Comparison of ENCODE assay signal across 10 cellular contexts in genomic region chr7:2530968-2531797, GRCh38. TPM values are rescaled to one million over a fixed set of nuclear protein-coding genes. Genes with fewer than 3 reads are reported as not detected.
A peak's percentile ranks its signal among the peaks of the same experiment; 100 is the strongest.
DNase-seq lines count a peak whose midpoint lies in the region; ATAC-seq and TF ChIP-seq lines count a peak whose summit lies in the region.
"Not testable (repeated sequence)": the region's sequence is repeated elsewhere in the genome, so short reads cannot be mapped to it uniquely, and the experiment has no call there.
"Had no signal": no experiment of that assay in that cellular context is flagged by ENCODE, and none has a peak within 500 bp of the region (broad histone marks: within the 10 kb centered on the region; RNA-seq: fewer than 3 reads in every experiment).

No MANE protein-coding gene starts in this region.

- H3K4me1 ChIP-seq in BLaER1 treated with 17β-estradiol and CSF1 and Interleukin-3, amounts not matched to agents 10 nM and 100 nM: peaks cover 50 to 62% (median 55%) of the 10 kb centered on the region in 10 experiments
- not testable (repeated sequence) for H3K4me1 ChIP-seq in HUES64 (ENCODE audit: insufficient read depth, low read length)
- H3K4me1 ChIP-seq in Peyer's patch: peaks cover 9 to 57% (median 45%) of the 10 kb centered on the region in 4 donors

- H3K27ac Mint-ChIP-seq in activated T-cell treated with anti-CD3 and anti-CD28 coated beads, Interleukin-2, amount 50 U/mL, for 24 hours: peak overlapping the region; percentile 97
- peak overlapping the region; percentile 94 for H3K27ac Mint-ChIP-seq in central memory CD8-positive, alpha-beta T cell (ENCODE audit: low read depth)
- H3K27ac Mint-ChIP-seq in naive B cell: peak overlapping the region; percentile 93 to 100 (median 98)
- H3K27ac Mint-ChIP-seq in stimulated activated effector memory CD8-positive, alpha-beta T cell treated with anti-CD3 and anti-CD28 coated beads, Interleukin-12 subunit alpha, Interleukin-12 subunit beta, amount 100 ng/mL, for 72 hours: peak overlapping the region; percentile 97

- H3K27me3 Mint-ChIP-seq in activated T-cell treated with anti-CD3 and anti-CD28 coated beads, Interleukin-2, amount 50 U/mL, for 24 hours; central memory CD8-positive, alpha-beta T cell; naive B cell: not testable (repeated sequence)

- not testable (repeated sequence) for TF ChIP-seq POLR2A in Peyer's patch (IDR thresholded peaks at IDR 0.05)

- H3K9me3 Mint-ChIP-seq in activated T-cell treated with anti-CD3 and anti-CD28 coated beads, Interleukin-2, amount 50 U/mL, for 24 hours; central memory CD8-positive, alpha-beta T cell; naive B cell; stimulated activated effector memory CD8-positive, alpha-beta T cell treated with anti-CD3 and anti-CD28 coated beads, Interleukin-12 subunit alpha, Interleukin-12 subunit beta, amount 100 ng/mL, for 72 hours: not testable (repeated sequence)

- H3K27me3 ChIP-seq in BLaER1 treated with 17β-estradiol and CSF1 and Interleukin-3, amounts not matched to agents 10 nM and 100 nM; HUES64 (ENCODE audit: insufficient read depth, low read length); Peyer's patch: not testable (repeated sequence)

- H3K27ac ChIP-seq in BLaER1 treated with 17β-estradiol and CSF1 and Interleukin-3, amounts not matched to agents 10 nM and 100 nM: peak overlapping the region; percentile 73 to 98 (median 92); a peak in 21 of 22 replicates
- H3K27ac ChIP-seq in HUES64 (ENCODE audit: low read depth, low read length) (peak overlapping the region; percentile 33; the same call in 1 of the 2 replicates), Peyer's patch (peak overlapping the region; percentile 81 to 99 (median 93))

- H3K4me2 ChIP-seq in BLaER1 treated with 17β-estradiol and CSF1 and Interleukin-3, amounts not matched to agents 10 nM and 100 nM: peak overlapping the region; percentile 85 to 100 (median 97)

- H3K9ac ChIP-seq in BLaER1 treated with 17β-estradiol and CSF1 and Interleukin-3, amounts not matched to agents 10 nM and 100 nM: peak overlapping the region; percentile 73 to 90 (median 82); a peak in 21 of 22 replicates
- peak overlapping the region; percentile 38; the same call in 1 of the 2 replicates for H3K9ac ChIP-seq in HUES64 (ENCODE audit: low read depth, low read length)

- peaks cover 14 to 23% (median 16%) of the 10 kb centered on the region in 11 experiments for H3K36me3 ChIP-seq in BLaER1 treated with 17β-estradiol and CSF1 and Interleukin-3, amounts not matched to agents 10 nM and 100 nM
- H3K36me3 ChIP-seq in HUES64 (ENCODE audit: insufficient read depth, low read length) (peaks cover 25% of the 10 kb centered on the region), Peyer's patch (peaks cover 0 to 18% (median 0%) of the 10 kb centered on the region in 3 donors)

- H3K9me3 ChIP-seq in BLaER1 treated with 17β-estradiol and CSF1 and Interleukin-3, amounts not matched to agents 10 nM and 100 nM (replicated peaks in 1 of 11); HUES64 (ENCODE audit: insufficient read depth, low read depth, low read length); Peyer's patch: not testable (repeated sequence)

- H3K4me3 Mint-ChIP-seq in activated T-cell treated with anti-CD3 and anti-CD28 coated beads, Interleukin-2, amount 50 U/mL, for 24 hours: peak overlapping the region; percentile 73
- H3K4me3 Mint-ChIP-seq in central memory CD8-positive, alpha-beta T cell: peak overlapping the region; percentile 81
- H3K4me3 Mint-ChIP-seq in naive B cell: peak overlapping the region; percentile 78 to 95 (median 88)
- peak overlapping the region; percentile 75 for H3K4me3 Mint-ChIP-seq in stimulated activated effector memory CD8-positive, alpha-beta T cell treated with anti-CD3 and anti-CD28 coated beads, Interleukin-12 subunit alpha, Interleukin-12 subunit beta, amount 100 ng/mL, for 72 hours

- 91% methylated on average over 41 of the region's 44 CpGs for WGBS in HUES64

- peaks cover 20% of the 10 kb centered on the region for H3K36me3 Mint-ChIP-seq in activated T-cell treated with anti-CD3 and anti-CD28 coated beads, Interleukin-2, amount 50 U/mL, for 24 hours (ENCODE audit: low read depth)
- not testable (repeated sequence) for H3K36me3 Mint-ChIP-seq in central memory CD8-positive, alpha-beta T cell (ENCODE audit: insufficient read depth); naive B cell
- H3K36me3 Mint-ChIP-seq in stimulated activated effector memory CD8-positive, alpha-beta T cell treated with anti-CD3 and anti-CD28 coated beads, Interleukin-12 subunit alpha, Interleukin-12 subunit beta, amount 100 ng/mL, for 72 hours: peaks cover 86% of the 10 kb centered on the region

- peak overlapping the region in 6 of 10 experiments; percentile 14 to 63 (median 30); a peak in 8 of 20 replicates for H3K4me3 ChIP-seq in BLaER1 treated with 17β-estradiol and CSF1 and Interleukin-3, amounts not matched to agents 10 nM and 100 nM
- not testable (repeated sequence) for H3K4me3 ChIP-seq in HUES64 (ENCODE audit: low read length); Peyer's patch

- DNase-seq in Peyer's patch; activated T-cell treated with anti-CD3 and anti-CD28 coated beads, Interleukin-2, amount 50 U/mL, for 24 hours; central memory CD8-positive, alpha-beta T cell (ENCODE audit: low spot score in 2 of 2); naive B cell; stimulated activated effector memory CD8-positive, alpha-beta T cell treated with anti-CD3 and anti-CD28 coated beads, Interleukin-12 subunit alpha, Interleukin-12 subunit beta, amount 100 ng/mL, for 72 hours (ENCODE audit: low spot score in 2 of 2): not testable (repeated sequence)
- DNase-seq in left cardiac atrium: peak; percentile 26

- peaks cover 47% of the 10 kb centered on the region for H3K4me1 Mint-ChIP-seq in activated T-cell treated with anti-CD3 and anti-CD28 coated beads, Interleukin-2, amount 50 U/mL, for 24 hours (ENCODE audit: low read depth)
- H3K4me1 Mint-ChIP-seq in central memory CD8-positive, alpha-beta T cell: peaks cover 37% of the 10 kb centered on the region
- H3K4me1 Mint-ChIP-seq in naive B cell: peaks cover 36 to 56% (median 53%) of the 10 kb centered on the region in 3 donors
- H3K4me1 Mint-ChIP-seq in stimulated activated effector memory CD8-positive, alpha-beta T cell treated with anti-CD3 and anti-CD28 coated beads, Interleukin-12 subunit alpha, Interleukin-12 subunit beta, amount 100 ng/mL, for 72 hours: peaks cover 52% of the 10 kb centered on the region

- not testable (repeated sequence) for TF ChIP-seq CTCF in Peyer's patch (IDR thresholded peaks at IDR 0.05)

- not testable (repeated sequence) for ATAC-seq in central memory CD8-positive, alpha-beta T cell (replicated peaks; ENCODE audit: extremely low read depth, poor library complexity, severe bottlenecking); naive B cell (ENCODE audit: low read depth in 2 of 2); stimulated activated effector memory CD8-positive, alpha-beta T cell treated with anti-CD3 and anti-CD28 coated beads, Interleukin-12 subunit alpha, Interleukin-12 subunit beta, amount 100 ng/mL, for 72 hours
- ATAC-seq in left cardiac atrium: peak in 1 of 2 donors; percentile 38

- intact Hi-C loops in left cardiac atrium (cut with DNase I): not testable (repeated sequence)

- H4K20me1 ChIP-seq in BLaER1 treated with 17β-estradiol and CSF1 and Interleukin-3, amounts not matched to agents 10 nM and 100 nM: peaks cover 0 to 42% (median 24%) of the 10 kb centered on the region in 11 experiments; a peak in 16 of 22 replicates

RNA-seq across cellular contexts. Expression of gene LFNG, which starts 11.6 kb away (rescaled TPM):
- 23.3 TPM for polyA plus RNA-seq in HUES64 (2013, experiment 1 of 2)
- 25.9 TPM for polyA plus RNA-seq in HUES64 (2013, experiment 2 of 2)
- total RNA-seq in Peyer's patch: 100 to 1,000 TPM in 1 of 4 donors, 10 to 100 TPM in 3; 22.3 to 104 (median 41.7) TPM
- total RNA-seq in left cardiac atrium: 1 to 10 TPM; 8.7 to 9.2 TPM
- polyA plus RNA-seq in naive B cell (ENCODE audit: low read depth in 6 of 6): 1 to 10 TPM in 5 of 6 donors, under 1 TPM in 1; 0.59 to 4.0 (median 2.2) TPM

RNA-seq across cellular contexts. Expression of gene BRAT1, which starts 24.1 kb away (rescaled TPM):
- polyA plus RNA-seq in HUES64 (2013, experiment 1 of 2): 33.9 TPM
- 33.3 TPM for polyA plus RNA-seq in HUES64 (2013, experiment 2 of 2)
- total RNA-seq in Peyer's patch: 10 to 100 TPM; 43.3 to 73.3 (median 54.1) TPM
- 10 to 100 TPM; 14.6 to 17.6 TPM for total RNA-seq in left cardiac atrium
- polyA plus RNA-seq in naive B cell (ENCODE audit: low read depth in 6 of 6): 10 to 100 TPM; 17.7 to 29.3 (median 20.6) TPM

RNA-seq across cellular contexts. Expression of gene IQCE, which starts 27.6 kb away (rescaled TPM):
- polyA plus RNA-seq in HUES64 (2013, experiment 1 of 2): 3.9 TPM
- 4.8 TPM for polyA plus RNA-seq in HUES64 (2013, experiment 2 of 2)
- total RNA-seq in Peyer's patch (100 to 1,000 TPM in 1 of 4 donors, 10 to 100 TPM in 3; 30.0 to 159 (median 72.2) TPM), left cardiac atrium (10 to 100 TPM; 11.5 to 12.0 TPM)
- polyA plus RNA-seq in naive B cell (ENCODE audit: low read depth in 6 of 6): 1 to 10 TPM in 4 of 6 donors, under 1 TPM in 1, not detected in 1; 0.36 to 1.7 (median 1.3) TPM

RNA-seq across cellular contexts. Expression of gene GRIFIN, which starts 55.0 kb away (rescaled TPM):
- polyA plus RNA-seq in HUES64 (2013, experiment 1 of 2): not detected
- polyA plus RNA-seq in HUES64 (2013, experiment 2 of 2): not detected
- not detected for total RNA-seq in Peyer's patch
- not detected for total RNA-seq in left cardiac atrium
- not detected for polyA plus RNA-seq in naive B cell (ENCODE audit: low read depth in 6 of 6)
- total RNA-seq: RPMI7951, sigmoid colon had no signal
- polyA plus RNA-seq: sigmoid colon had no signal

Comparison
In these comparisons a context has a peak if more than half of its experiments do, and no peak if none do; other contexts are left out.
1. H3K27ac ChIP-seq: peak in every context shown above with its lines; median percentile 93 in Peyer's patch; 92 in BLaER1 treated with 17β-estradiol and CSF1 and Interleukin-3, amounts not matched to agents 10 nM and 100 nM; 33 in HUES64.